ENCODE assay signal across 8 cellular contexts in genomic region chr11:7673724-7674434, GRCh38. TPM values are rescaled to one million over a fixed set of nuclear protein-coding genes. Genes with fewer than 3 reads are reported as not detected.
DNase-seq lines count a peak whose midpoint lies in the region; TF ChIP-seq lines count a peak whose summit lies in the region.

No MANE protein-coding gene starts in this region.

- H3K4me1 Mint-ChIP-seq in Caco-2 (ENCODE audit: low read depth, unreplicated experiment), result peaks cover 16% of the 10 kb centered on the region
- peaks cover 11% of the 10 kb centered on the region for H3K4me1 Mint-ChIP-seq in activated naive CD8-positive, alpha-beta T cell (ENCODE audit: low read depth)

- H3K36me3 ChIP-seq in Caco-2 (ENCODE audit: control insufficient read depth, insufficient read depth, low read length), result no peaks in the 10 kb centered on the region
- H3K36me3 ChIP-seq in iPS-15b (ENCODE audit: control insufficient read depth, insufficient read depth, low read length), result peaks cover 2% of the 10 kb centered on the region

- TF ChIP-seq CTCF in Caco-2 (IDR thresholded peaks at IDR 0.05; ENCODE audit: insufficient read depth in 1 of 2, low read depth in 1 of 2, low read length in 1 of 2, severe bottlenecking in 1 of 2, unreplicated experiment in 1 of 2) (no peak), HFF-Myc (IDR thresholded peaks at IDR 0.05; ENCODE audit: low read depth, low read length, missing control alignments) (no peak)

- peaks cover 36% of the 10 kb centered on the region for H3K36me3 Mint-ChIP-seq in Caco-2 (ENCODE audit: insufficient read depth, unreplicated experiment)
- H3K36me3 Mint-ChIP-seq in activated naive CD8-positive, alpha-beta T cell, result no peaks in the 10 kb centered on the region

- peak overlapping the region; percentile 82 for H3K9ac ChIP-seq in iPS-15b (ENCODE audit: low read depth, low read length)

- H3K27ac ChIP-seq in skin epidermis, result peak overlapping the region; percentile 38 to 90 (median 83)

- no TSS peak for BruUV-seq in Caco-2 (replicated peaks; lab: Mats Ljungman, UMichigan)

- peaks cover 6% of the 10 kb centered on the region for H3K4me1 ChIP-seq in Caco-2
- H3K4me1 ChIP-seq in iPS-15b (ENCODE audit: control insufficient read depth, insufficient read depth, low read length), result no peaks in the 10 kb centered on the region

- no peaks in the 10 kb centered on the region for H3K27me3 ChIP-seq in Caco-2 (replicated peaks; ENCODE audit: control insufficient read depth, insufficient read depth, low read length)
- H3K27me3 ChIP-seq in iPS-15b (ENCODE audit: control insufficient read depth, insufficient read depth, low read length), result peaks cover 4% of the 10 kb centered on the region

- CTCF ChIA-PET in Caco-2 (lab: Charles Lee), result no interaction called here

- no peaks in the 10 kb centered on the region for H3K9me3 Mint-ChIP-seq in Caco-2 (ENCODE audit: unreplicated experiment)
- no peaks in the 10 kb centered on the region for H3K9me3 Mint-ChIP-seq in activated naive CD8-positive, alpha-beta T cell (ENCODE audit: low read depth)

- no peak for DNase-seq in Caco-2
- no peak for DNase-seq in HFF-Myc (ENCODE audit: extremely low read depth, low read depth)
- no peak for DNase-seq in dedifferentiated amniotic fluid mesenchymal stem cell (ENCODE audit: extremely low spot score)
- no peak for DNase-seq in SHP77 (lab: John Stamatoyannopoulos, UW)
- no peak for DNase-seq in NCI-H1092 treated with DMSO at 0.1 percent for 48 hours (lab: John Stamatoyannopoulos, UW)

- POLR2A ChIA-PET in Caco-2 (lab: Charles Lee), result interaction anchor here (0.6 kb wide), 1 partner anchor 329 kb away, joined by 3 read pairs; no protein-coding TSS in a partner anchor

- intact Hi-C loops in Caco-2 (cut with micrococcal nuclease; ENCODE audit: unreplicated experiment), result loop anchor here (1.0 kb wide), 1 partner anchor 14 kb away; no protein-coding TSS in a partner anchor

- peak overlapping the region; percentile 55 for H3K27ac Mint-ChIP-seq in Caco-2 (ENCODE audit: unreplicated experiment)
- H3K27ac Mint-ChIP-seq in activated naive CD8-positive, alpha-beta T cell, result no peak overlapping the region

- peaks cover 2% of the 10 kb centered on the region for H3K27me3 Mint-ChIP-seq in Caco-2 (ENCODE audit: insufficient read depth, unreplicated experiment)
- peaks cover 38% of the 10 kb centered on the region for H3K27me3 Mint-ChIP-seq in activated naive CD8-positive, alpha-beta T cell

- peak overlapping the region; percentile 72 for H3K4me3 Mint-ChIP-seq in Caco-2 (ENCODE audit: unreplicated experiment)
- peak overlapping the region; percentile 82 for H3K4me3 Mint-ChIP-seq in activated naive CD8-positive, alpha-beta T cell

- H3K9me3 ChIP-seq in Caco-2 (no peaks in the 10 kb centered on the region), iPS-15b (ENCODE audit: control insufficient read depth, insufficient read depth, low read length) (no peaks in the 10 kb centered on the region)

- peak overlapping the region; percentile 40 for H3K4me3 ChIP-seq in Caco-2 (ENCODE audit: low read depth, low read length)
- H3K4me3 ChIP-seq in HFF-Myc (replicated peaks; ENCODE audit: low read depth, low read length), result peak overlapping the region; percentile 68
- H3K4me3 ChIP-seq in iPS-15b (ENCODE audit: low read depth, low read length), result peak overlapping the region; percentile 76
- peak overlapping the region; percentile 36 to 66 (median 47) for H3K4me3 ChIP-seq in skin epidermis

RNA-seq across cellular contexts. Expression of gene CYB5R2, which starts 0.6 kb away (rescaled TPM):
- total RNA-seq in Caco-2 (2022), result 4.5 and 5.2 TPM in 2 replicates

RNA-seq across cellular contexts. Expression of gene OVCH2, which starts 32.4 kb away (rescaled TPM):
- 0.34 TPM in 1 of 2 replicates, not detected in the other for total RNA-seq in Caco-2 (2022)
